In genomic region chr7:92528188-92528957, GRCh38 we compare ENCODE assay signal across 8 cellular contexts. TPM values are rescaled to one million over a fixed set of nuclear protein-coding genes. Genes with fewer than 3 reads are reported as not detected.
DNase-seq lines count a peak whose midpoint lies in the region; ATAC-seq and TF ChIP-seq lines count a peak whose summit lies in the region.

PEX1 (minus strand) TSS chr7:92528520; CDS start chr7:92528435, 85 bp downstream.
RBM48 (plus strand) TSS chr7:92528795; CDS start chr7:92528814, 19 bp downstream.

- peak; percentile 93 for DNase-seq in GM10266 (ENCODE audit: extremely low spot score)
- peak; percentile 98 for DNase-seq in NCI-H1048 (lab: John Stamatoyannopoulos, UW)
- peak; percentile 98 for DNase-seq in SK-N-SH
- peak; percentile 95 for DNase-seq in activated naive CD4-positive, alpha-beta T cell treated with anti-CD3 and anti-CD28 coated beads, Interleukin-2, amount 50 U/mL, for 16 hours
- DNase-seq in germinal center (ENCODE audit: low spot score): peak; percentile 96
- peak; percentile 96 for DNase-seq in non-pigmented ciliary epithelial cell (ENCODE audit: low read depth)
- DNase-seq in superior temporal gyrus (ENCODE audit: extremely low spot score): peak; percentile 100

- H3K9me3 ChIP-seq in SK-N-SH: no peaks in the 10 kb centered on the region

- WGBS in SK-N-SH (ENCODE audit: low lambda C conversion rate): 0% methylated on average over 54 of the region's 79 CpGs

- peak within 1 kb of the TSS; percentile 65 to 94 for H3K27ac ChIP-seq in SK-N-SH (ENCODE audit: low read depth in 2 of 2, low read length in 1 of 2)

- no peak for TF ChIP-seq RAD21 in SK-N-SH (IDR thresholded peaks at IDR 0.05; ENCODE audit: low read length)

- H4K20me1 ChIP-seq in SK-N-SH (ENCODE audit: insufficient read depth): no peaks in the 10 kb centered on the region

- H3K27me3 ChIP-seq in SK-N-SH (ENCODE audit: insufficient read depth): no peaks in the 10 kb centered on the region

- ATAC-seq in HG02588 (IDR thresholded peaks at IDR 0.05; ENCODE audit: unreplicated experiment): peak; percentile 93

- H3F3A ChIP-seq in SK-N-SH (replicated peaks; ENCODE audit: insufficient read depth): no peaks in the 10 kb centered on the region

- H3K9me2 ChIP-seq in SK-N-SH: no peaks in the 10 kb centered on the region

- H3K79me2 ChIP-seq in SK-N-SH (ENCODE audit: insufficient read depth): peaks cover 70% of the 10 kb centered on the region

- H3K4me3 ChIP-seq in SK-N-SH (ENCODE audit: low read depth in 2 of 2, low read length in 1 of 2): peak within 1 kb of the TSS; percentile 94 to 100

- H3K36me3 ChIP-seq in SK-N-SH (replicated peaks in 1 of 2; ENCODE audit: control insufficient read depth in 1 of 2, insufficient read depth in 2 of 2, low read length in 1 of 2): peaks cover 25 to 30% of the 10 kb centered on the region in 2 experiments

- H3K4me2 ChIP-seq in SK-N-SH: peak within 1 kb of the TSS; percentile 94

- H3K4me1 ChIP-seq in SK-N-SH (ENCODE audit: control insufficient read depth in 1 of 2, insufficient read depth in 2 of 2, low read depth in 1 of 2, low read length in 1 of 2): peaks cover 5 to 13% of the 10 kb centered on the region in 2 experiments; a peak in 2 of 4 replicates

- peak within 1 kb of the TSS; percentile 97 for H2AFZ ChIP-seq in SK-N-SH (ENCODE audit: low read depth)

- no peak for TF ChIP-seq EP300 in SK-N-SH (IDR thresholded peaks at IDR 0.05; ENCODE audit: borderline replicate concordance in 1 of 2, low read depth in 1 of 2, low read length in 1 of 2)

- CTCF ChIA-PET in SK-N-SH (lab: Yijun Ruan, JAX): interaction anchor here (0.5 to 2.0 kb wide), 23 partner anchors 10 to 1842 kb away, joined by 3 to 15 read pairs (median 4); partner anchors contain the start of gene FAM133B

- POLR2A ChIA-PET in SK-N-SH (lab: Yijun Ruan, JAX): interaction anchor here (0.8 to 2.0 kb wide), 10 partner anchors 11 to 648 kb away, joined by 3 to 12 read pairs (median 4); partner anchors contain the start of genes ANKIB1, FAM133B, GATAD1 and KRIT1

- TF ChIP-seq CTCF in GM10266 (IDR thresholded peaks at IDR 0.05; ENCODE audit: control insufficient read depth, insufficient read depth, low read depth, missing control alignments) (peak; percentile 75), SK-N-SH (IDR thresholded peaks at IDR 0.05) (peak; percentile 65)

- H3K9ac ChIP-seq in SK-N-SH: peak within 1 kb of the TSS; percentile 84

TF ChIP-seq in SK-N-SH, 30 proteins besides CTCF, POLR2A, EP300 and RAD21 (continues in another document):
- peak; percentile 76 for TF ChIP-seq IRF3 (IDR thresholded peaks at IDR 0.05; ENCODE audit: low read depth, low read length)
- TF ChIP-seq, protein P1, sequence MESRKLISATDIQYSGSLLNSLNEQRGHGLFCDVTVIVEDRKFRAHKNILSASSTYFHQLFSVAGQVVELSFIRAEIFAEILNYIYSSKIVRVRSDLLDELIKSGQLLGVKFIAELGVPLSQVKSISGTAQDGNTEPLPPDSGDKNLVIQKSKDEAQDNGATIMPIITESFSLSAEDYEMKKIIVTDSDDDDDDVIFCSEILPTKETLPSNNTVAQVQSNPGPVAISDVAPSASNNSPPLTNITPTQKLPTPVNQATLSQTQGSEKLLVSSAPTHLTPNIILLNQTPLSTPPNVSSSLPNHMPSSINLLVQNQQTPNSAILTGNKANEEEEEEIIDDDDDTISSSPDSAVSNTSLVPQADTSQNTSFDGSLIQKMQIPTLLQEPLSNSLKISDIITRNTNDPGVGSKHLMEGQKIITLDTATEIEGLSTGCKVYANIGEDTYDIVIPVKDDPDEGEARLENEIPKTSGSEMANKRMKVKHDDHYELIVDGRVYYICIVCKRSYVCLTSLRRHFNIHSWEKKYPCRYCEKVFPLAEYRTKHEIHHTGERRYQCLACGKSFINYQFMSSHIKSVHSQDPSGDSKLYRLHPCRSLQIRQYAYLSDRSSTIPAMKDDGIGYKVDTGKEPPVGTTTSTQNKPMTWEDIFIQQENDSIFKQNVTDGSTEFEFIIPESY (IDR thresholded peaks at IDR 0.05; ENCODE audit: borderline replicate concordance, low read depth): no peak
- TF ChIP-seq YY1 (IDR thresholded peaks at IDR 0.05; ENCODE audit: low read depth): peak; percentile 99
- TF ChIP-seq JUND (IDR thresholded peaks at IDR 0.05): no peak
- TF ChIP-seq TAF1 (IDR thresholded peaks at IDR 0.05; ENCODE audit: borderline replicate concordance, low read depth, low read length): peak; percentile 79
- no peak for TF ChIP-seq MEF2A (IDR thresholded peaks at IDR 0.05; ENCODE audit: borderline replicate concordance, low read depth)
- peak; percentile 89; the same call in 1 of the 2 replicates for TF ChIP-seq SIN3A (IDR thresholded peaks at IDR 0.05; ENCODE audit: borderline replicate concordance, low read depth, low read length)
- TF ChIP-seq RFX5 (IDR thresholded peaks at IDR 0.05; ENCODE audit: low read length): peak; percentile 84
- TF ChIP-seq FOXM1 (IDR thresholded peaks at IDR 0.05; ENCODE audit: low read depth): no peak
- TF ChIP-seq EZH2phosphoT487 (IDR thresholded peaks at IDR 0.05; ENCODE audit: borderline replicate concordance, low read depth): no peak
- peak; percentile 54; the same call in 1 of the 2 replicates for TF ChIP-seq REST (IDR thresholded peaks at IDR 0.05; ENCODE audit: low read depth, low read length)
- TF ChIP-seq, protein P2, sequence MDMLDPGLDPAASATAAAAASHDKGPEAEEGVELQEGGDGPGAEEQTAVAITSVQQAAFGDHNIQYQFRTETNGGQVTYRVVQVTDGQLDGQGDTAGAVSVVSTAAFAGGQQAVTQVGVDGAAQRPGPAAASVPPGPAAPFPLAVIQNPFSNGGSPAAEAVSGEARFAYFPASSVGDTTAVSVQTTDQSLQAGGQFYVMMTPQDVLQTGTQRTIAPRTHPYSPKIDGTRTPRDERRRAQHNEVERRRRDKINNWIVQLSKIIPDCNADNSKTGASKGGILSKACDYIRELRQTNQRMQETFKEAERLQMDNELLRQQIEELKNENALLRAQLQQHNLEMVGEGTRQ (IDR thresholded peaks at IDR 0.05; ENCODE audit: borderline replicate concordance, low read depth, low read length): no peak
- no peak for TF ChIP-seq NFIC (IDR thresholded peaks at IDR 0.05; ENCODE audit: borderline replicate concordance)
- TF ChIP-seq TCF12 (IDR thresholded peaks at IDR 0.05): peak; percentile 54; the same call in 1 of the 2 replicates
- TF ChIP-seq GATA2 (CRISPR knock-in tag; IDR thresholded peaks at IDR 0.05): no peak
- TF ChIP-seq TEAD4 (IDR thresholded peaks at IDR 0.05; ENCODE audit: borderline replicate concordance, insufficient read depth): no peak
- no peak; the same call in 1 of the 2 replicates for TF ChIP-seq SMC3 (IDR thresholded peaks at IDR 0.05; ENCODE audit: low read depth, low read length)
- TF ChIP-seq NRF1 (IDR thresholded peaks at IDR 0.05; ENCODE audit: low read depth, low read length): peak; percentile 56
- peak; percentile 60 for TF ChIP-seq PBX3 (IDR thresholded peaks at IDR 0.05)
- peak; percentile 88 for TF ChIP-seq MXI1 (IDR thresholded peaks at IDR 0.05; ENCODE audit: low read depth, low read length)

RNA-seq across cellular contexts. Expression of gene PEX1, which starts in this region (rescaled TPM):
- 16.0 and 24.9 TPM in 2 replicates for polyA plus RNA-seq in SK-N-SH (2012; rRNA removed)
- 12.1 and 13.0 TPM in 2 replicates for polyA plus RNA-seq in SK-N-SH (2012; cell fraction: cytosol; rRNA removed)
- polyA plus RNA-seq in SK-N-SH (2012; cell fraction: nucleus; rRNA removed): 41.7 and 85.9 TPM in 2 replicates

RNA-seq across cellular contexts. Expression of gene RBM48, which starts in this region (rescaled TPM):
- polyA plus RNA-seq in SK-N-SH (2012; rRNA removed): 4.7 and 6.4 TPM in 2 replicates
- polyA plus RNA-seq in SK-N-SH (2012; cell fraction: cytosol; rRNA removed): 5.9 and 7.1 TPM in 2 replicates
- 9.4 and 16.2 TPM in 2 replicates for polyA plus RNA-seq in SK-N-SH (2012; cell fraction: nucleus; rRNA removed)

Comparison
In these comparisons a context has a peak if more than half of its experiments do, and no peak if none do; other contexts are left out.
1. Peak in every context shown above with its lines: DNase-seq, ATAC-seq, H3K4me3 ChIP-seq and H3K27ac ChIP-seq.